ENCODE assay signal across 14 cellular contexts in the genomic region with DNA sequence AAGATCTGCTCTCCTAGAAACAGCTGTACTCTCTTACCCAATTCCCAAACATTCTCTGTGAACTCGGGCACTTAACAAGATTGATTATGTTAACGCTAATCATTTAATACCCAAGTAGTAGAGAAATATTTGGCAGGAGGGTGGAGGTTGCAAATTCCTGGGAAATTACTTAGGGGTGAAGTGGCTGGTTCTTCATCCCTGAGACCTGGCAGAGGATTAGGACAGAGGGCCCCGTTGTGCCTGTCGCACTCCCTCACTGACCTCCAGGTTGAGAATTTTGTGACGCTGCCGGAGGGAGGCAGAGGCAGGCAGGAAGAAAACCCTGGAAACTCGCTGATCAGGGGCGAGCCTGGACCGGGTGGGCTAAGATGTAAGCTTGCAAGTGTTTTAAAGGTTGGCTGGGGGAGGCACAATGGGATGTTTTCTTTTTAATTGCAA.
DNase-seq lines count a peak whose midpoint lies in the region; ATAC-seq and TF ChIP-seq lines count a peak whose summit lies in the region.
"Had no signal": no experiment of that assay in that cellular context is flagged by ENCODE, and none has a peak within 500 bp of the region (broad histone marks: within the 10 kb centered on the region; RNA-seq: fewer than 3 reads in every experiment).

No MANE protein-coding gene starts in this region.

- no peak overlapping the region for H2BK120ac ChIP-seq in trophoblast cell (ENCODE audit: insufficient read depth, low read length, poor library complexity)

- no peaks in the 10 kb centered on the region for H3K9me3 ChIP-seq in AG04450 (ENCODE audit: control insufficient read depth, insufficient read depth, low read length)
- H3K9me3 ChIP-seq in NT2/D1 (ENCODE audit: insufficient read depth, low read length): no peaks in the 10 kb centered on the region
- no peaks in the 10 kb centered on the region for H3K9me3 ChIP-seq in trophoblast cell (ENCODE audit: insufficient read depth, low read depth, low read length)
- H3K9me3 ChIP-seq: MG63 had no signal

- H3K4me2 ChIP-seq in trophoblast cell (ENCODE audit: low read length): peak overlapping the region; percentile 5

- H3K9ac ChIP-seq in NT2/D1 (ENCODE audit: insufficient read length, low read depth) (peak overlapping the region; percentile 25), trophoblast cell (ENCODE audit: low read length) (no peak overlapping the region)

- no peak for ATAC-seq in HG02973 (IDR thresholded peaks at IDR 0.05; ENCODE audit: unreplicated experiment)

- CTCF ChIA-PET in AG04450 (lab: Charles Lee): interaction anchor here (1.9 kb wide), 1 partner anchor 252 kb away, joined by 12 read pairs; no protein-coding TSS in a partner anchor

- no peak overlapping the region for H3K27ac Mint-ChIP-seq in glutamatergic neuron (ENCODE audit: unreplicated experiment)

- WGBS in trophoblast cell (ENCODE audit: extremely low coverage, insufficient coverage, insufficient read length): no CpG with 5 or more reads among the region's 9 CpGs

- H3K36me3 ChIP-seq in NT2/D1 (ENCODE audit: insufficient read depth, insufficient read length, low read length): no peaks in the 10 kb centered on the region
- no peaks in the 10 kb centered on the region for H3K36me3 ChIP-seq in trophoblast cell (ENCODE audit: control insufficient read depth in 1 of 2, insufficient read depth in 2 of 2, low read length in 2 of 2)
- H3K36me3 ChIP-seq: MG63 had no signal

- peak overlapping the region; percentile 46 for H3K4me3 Mint-ChIP-seq in glutamatergic neuron (ENCODE audit: unreplicated experiment)

- no peak overlapping the region for H2AFZ ChIP-seq in trophoblast cell (ENCODE audit: insufficient read depth, low read length, poor library complexity)

- peaks cover 30% of the 10 kb centered on the region for H3K4me1 Mint-ChIP-seq in glutamatergic neuron (ENCODE audit: low read depth, unreplicated experiment)

- H3K27me3 ChIP-seq in AG04450 (ENCODE audit: control insufficient read depth, insufficient read depth, low read length) (no peaks in the 10 kb centered on the region), NT2/D1 (ENCODE audit: insufficient read depth, insufficient read length) (no peaks in the 10 kb centered on the region), trophoblast cell (ENCODE audit: insufficient read depth, low read length) (no peaks in the 10 kb centered on the region)
- H3K27me3 ChIP-seq: MG63 had no signal

- H3K4me1 ChIP-seq in NT2/D1 (ENCODE audit: insufficient read depth, insufficient read length) (peaks cover 23% of the 10 kb centered on the region), trophoblast cell (ENCODE audit: control insufficient read depth in 1 of 2, insufficient read depth in 2 of 2, low read length in 2 of 2) (peaks cover 23 to 25% of the 10 kb centered on the region in 2 experiments)

- no peak overlapping the region for H2BK12ac ChIP-seq in trophoblast cell (ENCODE audit: low read length)

- H3K23ac ChIP-seq in trophoblast cell (ENCODE audit: low read length): no peak overlapping the region

- H3K79me1 ChIP-seq in trophoblast cell (ENCODE audit: low read length): peaks cover 5% of the 10 kb centered on the region

- H3K18ac ChIP-seq in trophoblast cell (ENCODE audit: low read length): no peak overlapping the region

- H3K36me3 Mint-ChIP-seq in glutamatergic neuron (ENCODE audit: unreplicated experiment): no peaks in the 10 kb centered on the region

- H4K91ac ChIP-seq in trophoblast cell (ENCODE audit: low read depth, low read length): no peak overlapping the region

- POLR2A ChIA-PET in AG04450 (lab: Yijun Ruan, JAX): interaction anchor here (0.6 kb wide), 1 partner anchor 183 kb away, joined by 3 read pairs; the partner anchor contains the start of gene TCF7L2

- DNase-seq in AG04450 (ENCODE audit: low read depth, low spot score) (no peak), NT2/D1 (ENCODE audit: low read depth, low spot score) (no peak), glutamatergic neuron (peak; percentile 42), trophoblast cell (no peak), NCI-H2227 (lab: John Stamatoyannopoulos, UW; ENCODE audit: unreplicated experiment) (no peak), T-helper 1 cell (no peak), amniotic stem cell (lab: John Stamatoyannopoulos, UW) (no peak)
- DNase-seq: activated CD8-positive, alpha-beta memory T cell treated with anti-CD3 and anti-CD28 coated beads, Interleukin-2, amount 50 U/mL, for 48 hours; anterior cingulate cortex; MG63; RPMI8226; stimulated activated CD4-positive, alpha-beta T cell treated with anti-CD3 and anti-CD28 coated beads, Interleukin-12 subunit alpha, Interleukin-12 subunit beta, amount 100 ng/mL, for 4 hours had no signal

- H3K27me3 Mint-ChIP-seq in glutamatergic neuron (ENCODE audit: unreplicated experiment): no peaks in the 10 kb centered on the region

- no peak overlapping the region for H4K12ac ChIP-seq in trophoblast cell (ENCODE audit: low read depth, low read length)

- no peak overlapping the region for H2AK5ac ChIP-seq in trophoblast cell (ENCODE audit: low read length)

- H3K4me3 ChIP-seq in AG04450 (ENCODE audit: low read depth, low read length) (no peak overlapping the region), NT2/D1 (ENCODE audit: insufficient read length, low read depth) (no peak overlapping the region), trophoblast cell (ENCODE audit: low read depth, low read length) (no peak overlapping the region)
- H3K4me3 ChIP-seq: MG63 had no signal

- H3K4ac ChIP-seq in trophoblast cell (ENCODE audit: low read depth, low read length): peak overlapping the region; percentile 48

- no peak overlapping the region for H4K8ac ChIP-seq in trophoblast cell (ENCODE audit: low read depth, low read length)

- no peak overlapping the region for H2BK5ac ChIP-seq in trophoblast cell (ENCODE audit: low read depth, low read length, poor library complexity)

- H3K9me3 Mint-ChIP-seq in glutamatergic neuron (ENCODE audit: unreplicated experiment): no peaks in the 10 kb centered on the region

- no peak for TF ChIP-seq CTCF in AG04450 (IDR thresholded peaks at IDR 0.05; ENCODE audit: low read depth, low read length)
- TF ChIP-seq CTCF in glutamatergic neuron (IDR thresholded peaks at IDR 0.05; ENCODE audit: partially characterized antibody, unreplicated experiment): no peak

- H3K14ac ChIP-seq in trophoblast cell (ENCODE audit: low read length): no peak overlapping the region

- H3K79me2 ChIP-seq in trophoblast cell (ENCODE audit: control insufficient read depth, insufficient read depth, low read length, poor library complexity): peaks cover 7% of the 10 kb centered on the region

- H3K27ac ChIP-seq in AG04450 (ENCODE audit: low read depth, low read length): peak overlapping the region; percentile 32
- no peak overlapping the region for H3K27ac ChIP-seq in trophoblast cell (ENCODE audit: low read depth, low read length)
- H3K27ac ChIP-seq: C4-2B had no signal
